Comparison of ENCODE assay signal across 19 cellular contexts in the genomic region with DNA sequence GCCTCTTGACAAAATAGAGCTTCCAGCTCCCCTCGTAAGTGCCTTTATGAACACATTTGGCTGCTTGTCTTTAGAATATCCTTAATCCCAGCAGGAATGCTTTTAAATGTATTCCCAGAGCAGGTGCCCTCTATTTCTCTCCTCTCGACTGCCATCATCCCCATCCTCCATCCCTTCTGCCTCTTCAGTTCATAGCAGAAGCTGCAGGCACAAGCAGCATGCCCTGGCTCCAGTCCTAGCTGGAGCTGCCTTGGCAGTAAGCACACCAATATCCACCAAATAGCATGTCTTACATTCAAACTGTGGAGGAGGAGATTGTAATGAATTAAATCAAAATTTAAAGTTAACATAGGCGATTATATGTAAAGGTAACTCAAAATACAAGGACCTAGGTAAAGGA.
"Had no signal": no experiment of that assay in that cellular context is flagged by ENCODE, and none has a peak within 500 bp of the region (broad histone marks: within the 10 kb centered on the region; RNA-seq: fewer than 3 reads in every experiment).

No MANE protein-coding gene starts in this region.

- H3K36me3 ChIP-seq: sigmoid colon, spleen, thoracic aorta, upper lobe of right lung had no signal

- H3K4me3 ChIP-seq: lung, psoas muscle, sigmoid colon, spleen, thoracic aorta, upper lobe of right lung had no signal

- H3K9me3 ChIP-seq: psoas muscle, sigmoid colon, thoracic aorta, upper lobe of right lung had no signal

- DNase-seq: activated CD4-positive, alpha-beta T cell treated with anti-CD3 and anti-CD28 coated beads, Interleukin-2, amount 50 U/mL, for 4 hours; activated CD4-positive, CD25-positive, alpha-beta regulatory T cell treated with anti-CD3 and anti-CD28 coated beads, Interleukin-2, amount 50 U/mL, for 72 hours; activated naive CD4-positive, alpha-beta T cell treated with Interleukin-2 at 50 U/mL for 16 hours; activated naive CD8-positive, alpha-beta T cell treated with anti-CD3 and anti-CD28 coated beads, Interleukin-2, amount 50 U/mL, for 24 hours; aorta; dermis blood vessel endothelial cell; effector memory CD8-positive, alpha-beta T cell; foreskin melanocyte; immature natural killer cell; left cardiac atrium; nephron progenitor cell; psoas muscle; sigmoid colon; spleen; T-helper 9 cell; upper lobe of right lung had no signal

- H3K27me3 ChIP-seq: sigmoid colon, spleen, upper lobe of right lung had no signal

- ATAC-seq: activated naive CD8-positive, alpha-beta T cell treated with anti-CD3 and anti-CD28 coated beads, Interleukin-2, amount 50 U/mL, for 24 hours; activated T-helper 17 cell treated with anti-CD3 and anti-CD28 coated beads, Interleukin-2, amount 50 U/mL, for 72 hours; effector memory CD8-positive, alpha-beta T cell; left cardiac atrium; psoas muscle; upper lobe of right lung had no signal

- H3K4me1 ChIP-seq: psoas muscle, sigmoid colon, spleen, upper lobe of right lung had no signal

- H3K27ac ChIP-seq: psoas muscle, sigmoid colon, spleen, thoracic aorta, upper lobe of right lung had no signal
